ENCODE assay signal across 5 cellular contexts in genomic region chr3:81568378-81568777, GRCh38.
"Had no signal": no experiment of that assay in that cellular context is flagged by ENCODE, and none has a peak within 500 bp of the region (broad histone marks: within the 10 kb centered on the region; RNA-seq: fewer than 3 reads in every experiment).

No MANE protein-coding gene starts in this region.

- DNase-seq: H9, HCEC 1CT had no signal

- H3K4me3 ChIP-seq: GM23338 had no signal

- H3K27ac ChIP-seq: HL-60 had no signal

- ATAC-seq: GM23338, HepG2 had no signal
